In genomic region chr1:200905411-200906052, GRCh38 we compare ENCODE assay signal across 9 cellular contexts. TPM values are rescaled to one million over a fixed set of nuclear protein-coding genes. Genes with fewer than 3 reads are reported as not detected.
DNase-seq lines count a peak whose midpoint lies in the region; ATAC-seq and TF ChIP-seq lines count a peak whose summit lies in the region.
"Had no signal": no experiment of that assay in that cellular context is flagged by ENCODE, and none has a peak within 500 bp of the region (broad histone marks: within the 10 kb centered on the region; RNA-seq: fewer than 3 reads in every experiment).

No MANE protein-coding gene starts in this region.

- H3F3A ChIP-seq in MM.1S (ENCODE audit: insufficient read depth, low read length): no peaks in the 10 kb centered on the region

- no peaks in the 10 kb centered on the region for H4K20me1 ChIP-seq in MM.1S (ENCODE audit: insufficient read depth, low read length)

- DNase-seq in AML-193 (lab: John Stamatoyannopoulos, UW): peak; percentile 77 to 83
- DNase-seq in MM.1S: peak; percentile 20
- peak; percentile 46 to 57 (median 54) for DNase-seq in effector memory CD8-positive, alpha-beta T cell
- DNase-seq in left cardiac atrium: no peak
- no peak for DNase-seq in erythroblast (lab: John Stamatoyannopoulos, UW)
- DNase-seq in NCI-H2171 treated with DMSO at 0.1 percent for 48 hours (lab: John Stamatoyannopoulos, UW): no peak

- H3K4me3 Mint-ChIP-seq in effector memory CD8-positive, alpha-beta T cell: peak overlapping the region; percentile 6 to 7
- H3K4me3 Mint-ChIP-seq: dendritic cell treated with granulocyte-macrophage colony-stimulating factor and Interleukin-4, amounts not matched to agents 40 ng/mL and 50 ng/mL, for 4 days had no signal

- H3K36me3 Mint-ChIP-seq in effector memory CD8-positive, alpha-beta T cell (ENCODE audit: insufficient read depth): no peaks in the 10 kb centered on the region

- H3K36me3 ChIP-seq in MM.1S (replicated peaks; ENCODE audit: insufficient read depth, low read length): peaks cover 11% of the 10 kb centered on the region; the same call in 1 of the 2 replicates

- no peaks in the 10 kb centered on the region for H3K9me2 ChIP-seq in MM.1S (replicated peaks; ENCODE audit: insufficient read depth, low read length)

- no peaks in the 10 kb centered on the region for H3K9me3 ChIP-seq in MM.1S (replicated peaks; ENCODE audit: insufficient read depth, low read length)

- H3K27me3 ChIP-seq in MM.1S (replicated peaks; ENCODE audit: insufficient read depth, low read length): no peaks in the 10 kb centered on the region

- no peak for TF ChIP-seq POLR2A in erythroblast (IDR thresholded peaks at IDR 0.05; ENCODE audit: low read length)

- H3K27me3 Mint-ChIP-seq in effector memory CD8-positive, alpha-beta T cell: peaks cover 10 to 48% of the 10 kb centered on the region in 2 donors
- H3K27me3 Mint-ChIP-seq: dendritic cell treated with granulocyte-macrophage colony-stimulating factor and Interleukin-4, amounts not matched to agents 40 ng/mL and 50 ng/mL, for 4 days had no signal

- 0 out of 2 replicates have a peak, but pooled peaks cover 3% of the 10 kb centered on the region for H3K79me2 ChIP-seq in MM.1S (ENCODE audit: low read length)

- H3K9ac ChIP-seq in MM.1S (ENCODE audit: low read length): no peak overlapping the region

- peak; percentile 40 for ATAC-seq in GM19043 (IDR thresholded peaks at IDR 0.05; ENCODE audit: low read depth, unreplicated experiment)
- ATAC-seq in effector memory CD8-positive, alpha-beta T cell (replicated peaks): peak; percentile 98
- ATAC-seq in left cardiac atrium: no peak
- no peak for ATAC-seq in HG02970 (IDR thresholded peaks at IDR 0.05; ENCODE audit: low FRiP score, unreplicated experiment)

- intact Hi-C loops in left cardiac atrium (cut with DNase I): no loop called here

- H3K4me1 Mint-ChIP-seq in effector memory CD8-positive, alpha-beta T cell (ENCODE audit: low read depth in 2 of 2): peaks cover 9 to 13% of the 10 kb centered on the region in 2 donors

- H3K4me1 ChIP-seq in MM.1S (ENCODE audit: low read length): no peaks in the 10 kb centered on the region

- no peak overlapping the region for H3K4me2 ChIP-seq in MM.1S (ENCODE audit: low read depth, low read length)

- peak overlapping the region; percentile 16 to 38 for H3K27ac Mint-ChIP-seq in effector memory CD8-positive, alpha-beta T cell
- H3K27ac Mint-ChIP-seq: dendritic cell treated with granulocyte-macrophage colony-stimulating factor and Interleukin-4, amounts not matched to agents 40 ng/mL and 50 ng/mL, for 4 days had no signal

- no peak overlapping the region for H2AFZ ChIP-seq in MM.1S (ENCODE audit: low read length)

- H3K27ac ChIP-seq in MM.1S (ENCODE audit: low read length): no peak overlapping the region

- no peak overlapping the region for H3K4me3 ChIP-seq in MM.1S (ENCODE audit: low read length)

- no peak for TF ChIP-seq CTCF in MM.1S (IDR thresholded peaks at IDR 0.05; ENCODE audit: low read length)

- H3K9me3 Mint-ChIP-seq in effector memory CD8-positive, alpha-beta T cell: no peaks in the 10 kb centered on the region
- H3K9me3 Mint-ChIP-seq: dendritic cell treated with granulocyte-macrophage colony-stimulating factor and Interleukin-4, amounts not matched to agents 40 ng/mL and 50 ng/mL, for 4 days had no signal

RNA-seq across cellular contexts. Expression of gene INAVA, which starts 10.8 kb away (rescaled TPM):
- total RNA-seq in left cardiac atrium: under 1 TPM in 1 of 2 donors, not detected in 1; 0.29 TPM

RNA-seq across cellular contexts. Expression of gene GPR25, which starts 32.8 kb away (rescaled TPM):
- total RNA-seq in left cardiac atrium: not detected

Comparison
In these comparisons a context has a peak if more than half of its experiments do, and no peak if none do; other contexts are left out.
1. DNase-seq: peak in AML-193 (2 of 2), MM.1S (single experiment) and effector memory CD8-positive, alpha-beta T cell (3 of 3); none in left cardiac atrium (single experiment), erythroblast (0 of 2) and NCI-H2171 treated with DMSO at 0.1 percent for 48 hours (single experiment).
2. ATAC-seq: peak in GM19043 (single experiment) and effector memory CD8-positive, alpha-beta T cell (single experiment); none in left cardiac atrium (0 of 2) and HG02970 (single experiment).